8 cellular contexts compared by ENCODE assay signal in the genomic region with DNA sequence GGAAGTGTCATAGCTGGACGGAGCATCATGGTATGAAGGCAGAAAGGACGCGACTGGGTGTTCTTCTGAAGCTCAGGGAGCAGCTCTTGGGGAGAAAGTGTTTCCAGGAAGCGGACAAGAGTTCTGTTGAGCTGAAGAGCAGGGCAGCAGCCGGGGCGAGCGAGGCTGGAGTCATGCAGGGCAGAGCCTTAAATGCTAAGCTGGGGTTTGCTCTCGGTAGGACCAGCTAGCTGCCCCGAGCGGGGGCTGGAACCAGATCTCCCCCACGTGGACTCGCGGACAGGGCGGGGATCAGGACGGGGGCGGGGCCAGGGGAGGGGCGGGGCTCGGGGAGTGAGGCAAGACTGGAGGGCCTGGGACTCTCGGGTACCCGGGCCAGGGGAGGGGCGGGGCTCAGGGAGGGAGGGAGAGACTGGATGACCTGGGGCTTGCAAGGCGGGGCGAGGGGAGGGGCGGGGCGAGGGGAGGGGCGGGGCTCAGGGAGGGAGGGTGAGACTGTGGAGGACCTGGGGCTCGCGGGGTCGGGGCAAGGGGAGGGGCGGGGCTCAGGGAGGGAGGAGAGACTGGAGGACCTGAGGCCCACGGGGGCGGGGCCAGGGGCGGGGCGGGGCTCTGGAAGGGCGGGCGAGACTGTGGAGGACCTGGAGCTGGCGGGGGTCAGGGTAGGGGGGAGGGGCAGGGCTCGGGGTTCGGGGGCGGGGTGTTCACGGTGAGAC. TPM values are rescaled to one million over a fixed set of nuclear protein-coding genes. Genes with fewer than 3 reads are reported as not detected.
DNase-seq lines count a peak whose midpoint lies in the region; ATAC-seq and TF ChIP-seq lines count a peak whose summit lies in the region.

No MANE protein-coding gene starts in this region.

- no peaks in the 10 kb centered on the region for H3K27me3 ChIP-seq in KMS-11 (ENCODE audit: insufficient read depth, low read depth)

- H2AFZ ChIP-seq in KMS-11 (ENCODE audit: low read depth) = peak overlapping the region; percentile 84

- H3K79me2 ChIP-seq in KMS-11 (ENCODE audit: insufficient read depth, low read depth) = no peaks in the 10 kb centered on the region; the same call in 1 of the 2 replicates

- peak overlapping the region; percentile 63; the same call in 1 of the 2 replicates for H3K9ac ChIP-seq in KMS-11

- peak; percentile 95 for DNase-seq in D341Med (ENCODE audit: low spot score)
- DNase-seq in SHP77 (lab: John Stamatoyannopoulos, UW) = peak; percentile 88 to 91
- peak; percentile 87 for DNase-seq in activated effector memory CD4-positive, alpha-beta T cell treated with Interleukin-2 at 50 U/mL for 16 hours
- DNase-seq in fibroblast of the aortic adventitia (ENCODE audit: low read depth) = peak; percentile 86
- peak; percentile 71 for DNase-seq in stimulated activated naive B cell treated with anti-CD40 and anti-IgM and Interleukin-4, amounts not matched to agents 10 μg/mL and 1 μg/mL and 100 μg/mL, for 72 hours

- no peaks in the 10 kb centered on the region for H3K27me3 Mint-ChIP-seq in nephron (ENCODE audit: low read depth)
- H3K27me3 Mint-ChIP-seq in stimulated activated naive B cell treated with anti-CD40 and anti-IgM and Interleukin-4, amounts not matched to agents 10 μg/mL and 1 μg/mL and 100 μg/mL, for 72 hours = no peaks in the 10 kb centered on the region

- peaks cover 15% of the 10 kb centered on the region for H3K4me1 ChIP-seq in KMS-11 (ENCODE audit: low read depth, poor library complexity, severe bottlenecking)

- ATAC-seq in GM21619 (IDR thresholded peaks at IDR 0.05; ENCODE audit: unreplicated experiment) = peak; percentile 48
- peak; percentile 75 to 77 for ATAC-seq in stimulated activated naive B cell treated with anti-CD40 and anti-IgM and Interleukin-4, amounts not matched to agents 10 μg/mL and 1 μg/mL and 100 μg/mL, for 72 hours (replicated peaks)

- no peak overlapping the region for H3K4me3 ChIP-seq in KMS-11 (IDR thresholded peaks at IDR 0.05; ENCODE audit: insufficient read depth, low read depth, low read length)
- peak overlapping the region; percentile 80 for H3K4me3 ChIP-seq in fibroblast of the aortic adventitia (ENCODE audit: low read depth, low read length)

- H3K36me3 ChIP-seq in KMS-11 (ENCODE audit: insufficient read depth) = no peaks in the 10 kb centered on the region

- peak overlapping the region; percentile 33 for H3K4me2 ChIP-seq in KMS-11

- no peak overlapping the region; the same call in 1 of the 2 replicates for H3K27ac ChIP-seq in KMS-11

- TF ChIP-seq CTCF in KMS-11 (conservative IDR thresholded peaks at IDR 0.05; ENCODE audit: low read depth, low read length) (no peak), fibroblast of the aortic adventitia (IDR thresholded peaks at IDR 0.05; ENCODE audit: insufficient read depth, low read length) (no peak), nephron (IDR thresholded peaks at IDR 0.05; ENCODE audit: unreplicated experiment in 3 of 3) (no peak)

- no peaks in the 10 kb centered on the region for H4K20me1 ChIP-seq in KMS-11 (ENCODE audit: insufficient read depth)

- peaks cover 40% of the 10 kb centered on the region for H3K4me1 Mint-ChIP-seq in nephron
- peaks cover 14 to 36% of the 10 kb centered on the region in 2 donors for H3K4me1 Mint-ChIP-seq in stimulated activated naive B cell treated with anti-CD40 and anti-IgM and Interleukin-4, amounts not matched to agents 10 μg/mL and 1 μg/mL and 100 μg/mL, for 72 hours

- H3K36me3 Mint-ChIP-seq in nephron (ENCODE audit: low read depth) = no peaks in the 10 kb centered on the region
- peaks cover 3 to 6% of the 10 kb centered on the region in 2 donors for H3K36me3 Mint-ChIP-seq in stimulated activated naive B cell treated with anti-CD40 and anti-IgM and Interleukin-4, amounts not matched to agents 10 μg/mL and 1 μg/mL and 100 μg/mL, for 72 hours

- peak overlapping the region in 2 of 3 experiments; percentile 66 to 80 for H3K27ac Mint-ChIP-seq in nephron
- H3K27ac Mint-ChIP-seq in stimulated activated naive B cell treated with anti-CD40 and anti-IgM and Interleukin-4, amounts not matched to agents 10 μg/mL and 1 μg/mL and 100 μg/mL, for 72 hours = peak overlapping the region; percentile 68

- peak overlapping the region; percentile 93 to 96 (median 95) for H3K4me3 Mint-ChIP-seq in nephron
- H3K4me3 Mint-ChIP-seq in stimulated activated naive B cell treated with anti-CD40 and anti-IgM and Interleukin-4, amounts not matched to agents 10 μg/mL and 1 μg/mL and 100 μg/mL, for 72 hours = peak overlapping the region; percentile 88 to 91

- H3K9me3 Mint-ChIP-seq in nephron = no peaks in the 10 kb centered on the region
- H3K9me3 Mint-ChIP-seq in stimulated activated naive B cell treated with anti-CD40 and anti-IgM and Interleukin-4, amounts not matched to agents 10 μg/mL and 1 μg/mL and 100 μg/mL, for 72 hours = no peaks in the 10 kb centered on the region

RNA-seq across cellular contexts. Expression of gene FAH, which starts 0.5 kb away (rescaled TPM):
- total RNA-seq in fibroblast of the aortic adventitia (ENCODE audit: low replicate concordance) = 28.9 and 38.1 TPM in 2 replicates
